6 cellular contexts compared by ENCODE assay signal in genomic region chr22:48616656-48617055, GRCh38.
"Had no signal": no experiment of that assay in that cellular context is flagged by ENCODE, and none has a peak within 500 bp of the region (broad histone marks: within the 10 kb centered on the region; RNA-seq: fewer than 3 reads in every experiment).

No MANE protein-coding gene starts in this region.

- H3K36me3 Mint-ChIP-seq: IgD-negative memory B cell had no signal

- ATAC-seq: HepG2, K562 had no signal

- H3K27me3 Mint-ChIP-seq: IgD-negative memory B cell had no signal

- DNase-seq: KBM-7, KG1 had no signal

- H3K4me3 Mint-ChIP-seq: IgD-negative memory B cell had no signal

- H3K4me1 Mint-ChIP-seq: IgD-negative memory B cell had no signal

- H3K27ac ChIP-seq: HL-60 had no signal

- H3K27ac Mint-ChIP-seq: IgD-negative memory B cell had no signal

- H3K4me3 ChIP-seq: K562 had no signal
